21 cellular contexts compared by ENCODE assay signal in genomic region chr11:1792461-1792860, GRCh38. TPM values are rescaled to one million over a fixed set of nuclear protein-coding genes. Genes with fewer than 3 reads are reported as not detected.
DNase-seq lines count a peak whose midpoint lies in the region; ATAC-seq, FAIRE-seq and TF ChIP-seq lines count a peak whose summit lies in the region.
"Had no signal": no experiment of that assay in that cellular context is flagged by ENCODE, and none has a peak within 500 bp of the region (broad histone marks: within the 10 kb centered on the region; RNA-seq: fewer than 3 reads in every experiment).

No MANE protein-coding gene starts in this region.

- no peak for TF ChIP-seq POLR2A in GM12891 (IDR thresholded peaks at IDR 0.05; ENCODE audit: low read depth, low read length)

- no peak overlapping the region for H3K4me3 ChIP-seq in smooth muscle cell
- H3K4me3 ChIP-seq: gastroesophageal sphincter, neural progenitor cell had no signal

- peak overlapping the region; percentile 91 for H3K27ac Mint-ChIP-seq in activated CD8-positive, alpha-beta memory T cell treated with anti-CD3 and anti-CD28 coated beads, Interleukin-2, amount 10 ng/mL, durations not matched to agents 7 days and 5 days
- H3K27ac Mint-ChIP-seq in activated naive CD8-positive, alpha-beta T cell treated with anti-CD3 and anti-CD28 coated beads, Interleukin-2, amount 10 ng/mL, durations not matched to agents 7 days and 5 days = peak overlapping the region; percentile 93
- no peak overlapping the region for H3K27ac Mint-ChIP-seq in glutamatergic neuron (ENCODE audit: unreplicated experiment)
- H3K27ac Mint-ChIP-seq: activated B cell treated with CpG ODN at 0.5 μM for 24 hours, mesothelial cell of epicardium, neural progenitor cell had no signal

- H3K36me3 Mint-ChIP-seq in activated CD8-positive, alpha-beta memory T cell treated with anti-CD3 and anti-CD28 coated beads, Interleukin-2, amount 10 ng/mL, durations not matched to agents 7 days and 5 days = peaks cover 11% of the 10 kb centered on the region
- no peaks in the 10 kb centered on the region for H3K36me3 Mint-ChIP-seq in activated naive CD8-positive, alpha-beta T cell treated with anti-CD3 and anti-CD28 coated beads, Interleukin-2, amount 10 ng/mL, durations not matched to agents 7 days and 5 days
- H3K36me3 Mint-ChIP-seq in glutamatergic neuron (ENCODE audit: unreplicated experiment) = no peaks in the 10 kb centered on the region
- H3K36me3 Mint-ChIP-seq: mesothelial cell of epicardium, neural progenitor cell had no signal

- no peaks in the 10 kb centered on the region for H3K4me1 ChIP-seq in smooth muscle cell (ENCODE audit: low read depth)
- H3K4me1 ChIP-seq: gastroesophageal sphincter, neural progenitor cell had no signal

- H3K4me2 ChIP-seq in smooth muscle cell = peak overlapping the region; percentile 35
- H3K4me2 ChIP-seq: neural progenitor cell had no signal

- H4K20me1 ChIP-seq in smooth muscle cell (ENCODE audit: low read depth) = no peaks in the 10 kb centered on the region

- CTCF ChIA-PET in activated CD8-positive, alpha-beta memory T cell treated with anti-CD3 and anti-CD28 coated beads, Interleukin-2, amount 10 ng/mL, durations not matched to agents 7 days and 5 days (lab: Charles Lee) = interaction anchor here (0.7 to 2.4 kb wide), 10 partner anchors 12 to 994 kb away, joined by 3 to 13 read pairs (median 4); no protein-coding TSS in a partner anchor

- no peak overlapping the region for H3K9ac ChIP-seq in smooth muscle cell (ENCODE audit: low read depth)
- H3K9ac ChIP-seq: neural progenitor cell had no signal

- no peaks in the 10 kb centered on the region for H3K27me3 ChIP-seq in smooth muscle cell (ENCODE audit: low read depth)

- no peaks in the 10 kb centered on the region for H3K9me3 ChIP-seq in smooth muscle cell (replicated peaks; ENCODE audit: low read depth)
- H3K9me3 ChIP-seq: gastroesophageal sphincter had no signal

- H3K9me3 Mint-ChIP-seq in activated CD8-positive, alpha-beta memory T cell treated with anti-CD3 and anti-CD28 coated beads, Interleukin-2, amount 10 ng/mL, durations not matched to agents 7 days and 5 days (ENCODE audit: low read depth) = no peaks in the 10 kb centered on the region
- peaks cover 4% of the 10 kb centered on the region for H3K9me3 Mint-ChIP-seq in activated naive CD8-positive, alpha-beta T cell treated with anti-CD3 and anti-CD28 coated beads, Interleukin-2, amount 10 ng/mL, durations not matched to agents 7 days and 5 days
- H3K9me3 Mint-ChIP-seq in glutamatergic neuron (ENCODE audit: unreplicated experiment) = peaks cover 4% of the 10 kb centered on the region
- H3K9me3 Mint-ChIP-seq: activated B cell treated with CpG ODN at 0.5 μM for 24 hours had no signal

- FAIRE-seq in GM12891 (lab: Jason Lieb, UNC) = no peak

- H2AFZ ChIP-seq in smooth muscle cell (ENCODE audit: low read depth) = peak overlapping the region; percentile 81
- H2AFZ ChIP-seq: neural progenitor cell had no signal

- POLR2A ChIA-PET in activated naive CD8-positive, alpha-beta T cell treated with anti-CD3 and anti-CD28 coated beads, Interleukin-2, amount 10 ng/mL, durations not matched to agents 7 days and 5 days (lab: Charles Lee) = interaction anchor here (0.6 to 0.8 kb wide), 4 partner anchors 35 to 951 kb away, joined by 3 to 5 read pairs (median 4); no protein-coding TSS in a partner anchor

- no peak overlapping the region for H3K27ac ChIP-seq in smooth muscle cell (ENCODE audit: low read depth)
- H3K27ac ChIP-seq: gastroesophageal sphincter, neural progenitor cell had no signal

- H3K4me3 Mint-ChIP-seq in activated CD8-positive, alpha-beta memory T cell treated with anti-CD3 and anti-CD28 coated beads, Interleukin-2, amount 10 ng/mL, durations not matched to agents 7 days and 5 days = peak overlapping the region; percentile 49
- peak overlapping the region; percentile 75 for H3K4me3 Mint-ChIP-seq in activated naive CD8-positive, alpha-beta T cell treated with anti-CD3 and anti-CD28 coated beads, Interleukin-2, amount 10 ng/mL, durations not matched to agents 7 days and 5 days
- H3K4me3 Mint-ChIP-seq in glutamatergic neuron (ENCODE audit: unreplicated experiment) = no peak overlapping the region
- H3K4me3 Mint-ChIP-seq: activated B cell treated with CpG ODN at 0.5 μM for 24 hours, mesothelial cell of epicardium, neural progenitor cell had no signal

- TF ChIP-seq CTCF in smooth muscle cell (IDR thresholded peaks at IDR 0.05; ENCODE audit: borderline replicate concordance, insufficient read depth, poor library complexity, severe bottlenecking) (no peak), glutamatergic neuron (IDR thresholded peaks at IDR 0.05; ENCODE audit: partially characterized antibody, unreplicated experiment) (no peak)

- DNase-seq in activated CD8-positive, alpha-beta memory T cell treated with anti-CD3 and anti-CD28 coated beads, Interleukin-2, amount 10 ng/mL, durations not matched to agents 7 days and 5 days = peak; percentile 70
- no peak for DNase-seq in activated CD8-positive, alpha-beta memory T cell treated with anti-CD3 and anti-CD28 coated beads, Interleukin-2, amount 50 U/mL, for 48 hours
- DNase-seq in NOMO-1 treated with DMSO at 0.1 percent for 48 hours (lab: John Stamatoyannopoulos, UW; ENCODE audit: unreplicated experiment) (peak; percentile 14), smooth muscle cell (lab: John Stamatoyannopoulos, UW; ENCODE audit: unreplicated experiment) (no peak), GM12891 (ENCODE audit: insufficient read length, low spot score) (no peak), glutamatergic neuron (no peak)
- DNase-seq in activated naive CD8-positive, alpha-beta T cell treated with anti-CD3 and anti-CD28 coated beads, Interleukin-2, amount 10 ng/mL, durations not matched to agents 7 days and 5 days = no peak
- DNase-seq: activated B cell treated with CpG ODN at 0.5 μM for 24 hours; NCI-H187 treated with DMSO at 0.1 percent for 48 hours; NCI-H446; Right ventricle myocardium superior; stimulated activated CD4-positive, alpha-beta T cell treated with anti-CD3 and anti-CD28 coated beads, Interleukin-15, amount 100 ng/mL, for 24 hours; stimulated activated naive CD4-positive, alpha-beta T cell; T-cell; trophoblast cell had no signal

- H3K79me2 ChIP-seq in smooth muscle cell (ENCODE audit: low read depth) = no peaks in the 10 kb centered on the region

- 67% methylated on average over 12 of the region's 12 CpGs for WGBS in smooth muscle cell (ENCODE audit: low lambda C conversion rate)

- H3K4me1 Mint-ChIP-seq in activated CD8-positive, alpha-beta memory T cell treated with anti-CD3 and anti-CD28 coated beads, Interleukin-2, amount 10 ng/mL, durations not matched to agents 7 days and 5 days = peaks cover 21% of the 10 kb centered on the region
- peaks cover 18% of the 10 kb centered on the region for H3K4me1 Mint-ChIP-seq in activated naive CD8-positive, alpha-beta T cell treated with anti-CD3 and anti-CD28 coated beads, Interleukin-2, amount 10 ng/mL, durations not matched to agents 7 days and 5 days
- H3K4me1 Mint-ChIP-seq in glutamatergic neuron (ENCODE audit: low read depth, unreplicated experiment) = no peaks in the 10 kb centered on the region
- H3K4me1 Mint-ChIP-seq: neural progenitor cell had no signal

- peaks cover 34% of the 10 kb centered on the region for H3K27me3 Mint-ChIP-seq in activated CD8-positive, alpha-beta memory T cell treated with anti-CD3 and anti-CD28 coated beads, Interleukin-2, amount 10 ng/mL, durations not matched to agents 7 days and 5 days
- H3K27me3 Mint-ChIP-seq in activated naive CD8-positive, alpha-beta T cell treated with anti-CD3 and anti-CD28 coated beads, Interleukin-2, amount 10 ng/mL, durations not matched to agents 7 days and 5 days = peaks cover 35% of the 10 kb centered on the region
- peaks cover 4% of the 10 kb centered on the region for H3K27me3 Mint-ChIP-seq in glutamatergic neuron (ENCODE audit: unreplicated experiment)

- ATAC-seq in activated CD8-positive, alpha-beta memory T cell treated with anti-CD3 and anti-CD28 coated beads, Interleukin-2, amount 10 ng/mL, durations not matched to agents 7 days and 5 days = peak; percentile 57
- peak; percentile 74 for ATAC-seq in activated naive CD8-positive, alpha-beta T cell treated with anti-CD3 and anti-CD28 coated beads, Interleukin-2, amount 10 ng/mL, durations not matched to agents 7 days and 5 days (ENCODE audit: low read depth)
- ATAC-seq in HG03039 (IDR thresholded peaks at IDR 0.05; ENCODE audit: unreplicated experiment) = no peak
- ATAC-seq: esophagus mucosa, gastroesophageal sphincter, T-cell had no signal

- no peaks in the 10 kb centered on the region for H3F3A ChIP-seq in smooth muscle cell (ENCODE audit: low read depth)

- H3K36me3 ChIP-seq in smooth muscle cell (ENCODE audit: low read depth) = no peaks in the 10 kb centered on the region
- H3K36me3 ChIP-seq: gastroesophageal sphincter, neural progenitor cell had no signal

RNA-seq across cellular contexts. Expression of gene CTSD, which starts 28.7 kb away (rescaled TPM):
- 100 to 1,000 TPM; 133 to 165 TPM for total RNA-seq in activated CD8-positive, alpha-beta memory T cell treated with anti-CD3 and anti-CD28 coated beads, Interleukin-2, amount 10 ng/mL, durations not matched to agents 7 days and 5 days
- 100 to 1,000 TPM; 192 to 208 TPM for total RNA-seq in activated naive CD8-positive, alpha-beta T cell treated with anti-CD3 and anti-CD28 coated beads, Interleukin-2, amount 10 ng/mL, durations not matched to agents 7 days and 5 days
- total RNA-seq in smooth muscle cell = 101 and 123 TPM in 2 replicates
- 301 and 310 TPM in 2 replicates for polyA plus RNA-seq in smooth muscle cell
- polyA plus RNA-seq in GM12891 (2012; ENCODE audit: low read depth, missing spikeins) = 24.3 TPM
- 159 TPM for total RNA-seq in glutamatergic neuron (ENCODE audit: unreplicated experiment)

RNA-seq across cellular contexts. Expression of gene IFITM10, which starts 42.1 kb away (rescaled TPM):
- total RNA-seq in activated CD8-positive, alpha-beta memory T cell treated with anti-CD3 and anti-CD28 coated beads, Interleukin-2, amount 10 ng/mL, durations not matched to agents 7 days and 5 days = 1 to 10 TPM in 1 of 2 experiments, under 1 TPM in 1; 0.96 to 1.3 TPM
- 1 to 10 TPM in 1 of 2 experiments, under 1 TPM in 1; 0.82 to 1.3 TPM for total RNA-seq in activated naive CD8-positive, alpha-beta T cell treated with anti-CD3 and anti-CD28 coated beads, Interleukin-2, amount 10 ng/mL, durations not matched to agents 7 days and 5 days
- total RNA-seq in smooth muscle cell (0.49 and 2.5 TPM in 2 replicates), glutamatergic neuron (ENCODE audit: unreplicated experiment) (5.4 TPM)
- 2.2 and 4.2 TPM in 2 replicates for polyA plus RNA-seq in smooth muscle cell
- 0.18 TPM for polyA plus RNA-seq in GM12891 (2012; ENCODE audit: low read depth, missing spikeins)
- total RNA-seq: activated B cell treated with CpG ODN at 0.5 μM for 24 hours had no signal

RNA-seq across cellular contexts. Expression of gene SYT8, which starts 42.3 kb away (rescaled TPM):
- not detected for total RNA-seq in activated CD8-positive, alpha-beta memory T cell treated with anti-CD3 and anti-CD28 coated beads, Interleukin-2, amount 10 ng/mL, durations not matched to agents 7 days and 5 days
- total RNA-seq in activated naive CD8-positive, alpha-beta T cell treated with anti-CD3 and anti-CD28 coated beads, Interleukin-2, amount 10 ng/mL, durations not matched to agents 7 days and 5 days = not detected
- 0.13 TPM in 1 of 2 replicates, not detected in the other for total RNA-seq in smooth muscle cell
- 1.4 and 2.0 TPM in 2 replicates for polyA plus RNA-seq in smooth muscle cell
- polyA plus RNA-seq in GM12891 (2012; ENCODE audit: low read depth, missing spikeins) = 0.60 TPM
- total RNA-seq in glutamatergic neuron (ENCODE audit: unreplicated experiment) = not detected
- total RNA-seq: activated B cell treated with CpG ODN at 0.5 μM for 24 hours, Right ventricle myocardium superior, T-cell had no signal
- polyA plus RNA-seq: BJ had no signal

RNA-seq across cellular contexts. Expression of gene TNNI2, which starts 46.3 kb away (rescaled TPM):
- total RNA-seq in activated CD8-positive, alpha-beta memory T cell treated with anti-CD3 and anti-CD28 coated beads, Interleukin-2, amount 10 ng/mL, durations not matched to agents 7 days and 5 days = 1 to 10 TPM in 1 of 2 experiments, not detected in 1; 1.0 TPM
- total RNA-seq in activated naive CD8-positive, alpha-beta T cell treated with anti-CD3 and anti-CD28 coated beads, Interleukin-2, amount 10 ng/mL, durations not matched to agents 7 days and 5 days = under 1 TPM in 1 of 2 experiments, not detected in 1; 0.67 TPM
- total RNA-seq in smooth muscle cell (0.94 TPM in 1 of 2 replicates, not detected in the other), glutamatergic neuron (ENCODE audit: unreplicated experiment) (not detected)
- polyA plus RNA-seq in smooth muscle cell = 0.74 and 1.2 TPM in 2 replicates
- 0.46 TPM for polyA plus RNA-seq in GM12891 (2012; ENCODE audit: low read depth, missing spikeins)
- total RNA-seq: Right ventricle myocardium superior had no signal
- polyA plus RNA-seq: BJ had no signal

Comparison
In these comparisons a context has a peak if more than half of its experiments do, and no peak if none do; other contexts are left out.
1. DNase-seq: peak in activated CD8-positive, alpha-beta memory T cell treated with anti-CD3 and anti-CD28 coated beads, Interleukin-2, amount 10 ng/mL, durations not matched to agents 7 days and 5 days (single experiment) and NOMO-1 treated with DMSO at 0.1 percent for 48 hours (single experiment); none in activated CD8-positive, alpha-beta memory T cell treated with anti-CD3 and anti-CD28 coated beads, Interleukin-2, amount 50 U/mL, for 48 hours (single experiment), activated naive CD8-positive, alpha-beta T cell treated with anti-CD3 and anti-CD28 coated beads, Interleukin-2, amount 10 ng/mL, durations not matched to agents 7 days and 5 days (single experiment), smooth muscle cell (single experiment), GM12891 (single experiment) and glutamatergic neuron (single experiment).